8 cellular contexts compared by ENCODE assay signal in genomic region chr1:85307987-85308836, GRCh38. TPM values are rescaled to one million over a fixed set of nuclear protein-coding genes. Genes with fewer than 3 reads are reported as not detected.
A peak's percentile ranks its signal among the peaks of the same experiment; 100 is the strongest.
DNase-seq lines count a peak whose midpoint lies in the region; ATAC-seq, FAIRE-seq and TF ChIP-seq lines count a peak whose summit lies in the region.

No MANE protein-coding gene starts in this region.

- no peaks in the 10 kb centered on the region for H3K27me3 ChIP-seq in right atrium auricular region

- DNase-seq in GM12891 (ENCODE audit: insufficient read length, low spot score) (peak; percentile 44), NCI-H1048 (lab: John Stamatoyannopoulos, UW) (peak; percentile 63), T-cell (peak; percentile 6 to 60 (median 43)), amniotic epithelial cell (ENCODE audit: low read depth) (peak; percentile 74), right atrium auricular region (ENCODE audit: low spot score) (peak; percentile 91), retina (peak; percentile 94), NCI-H774 (lab: John Stamatoyannopoulos, UW) (no peak)

- no peaks in the 10 kb centered on the region for H3K9me3 Mint-ChIP-seq in T-cell

- H3K27ac ChIP-seq in right atrium auricular region, result no peak overlapping the region

- CTCF ChIA-PET in T-cell (lab: Charles Lee), result interaction anchor here in 1 of 2 donors (0.5 to 1.2 kb wide), 4 partner anchors 11 to 398 kb away, joined by 3 to 6 read pairs (median 4); no protein-coding TSS in a partner anchor

- no peaks in the 10 kb centered on the region for H3K36me3 ChIP-seq in right atrium auricular region

- TF ChIP-seq CTCF in right atrium auricular region (IDR thresholded peaks at IDR 0.05), result peak; percentile 98 to 100

- POLR2A ChIA-PET in T-cell (lab: Charles Lee), result interaction anchor here in 1 of 2 donors (0.7 kb wide), 1 partner anchor 394 kb away, joined by 3 read pairs; no protein-coding TSS in a partner anchor

- H3K4me1 ChIP-seq in right atrium auricular region, result peaks cover 0 to 12% of the 10 kb centered on the region in 2 donors

- H3K27ac Mint-ChIP-seq in T-cell, result no peak overlapping the region

- no peak for TF ChIP-seq POLR2A in GM12891 (IDR thresholded peaks at IDR 0.05; ENCODE audit: low read depth, low read length)

- H3K4me1 Mint-ChIP-seq in T-cell, result peaks cover 8% of the 10 kb centered on the region in 3 donors

- peak overlapping the region; percentile 49 to 68 (median 66) for H3K4me3 Mint-ChIP-seq in T-cell

- H3K9me3 ChIP-seq in right atrium auricular region, result no peaks in the 10 kb centered on the region

- FAIRE-seq in GM12891 (lab: Jason Lieb, UNC), result peak; percentile 70

- ATAC-seq in HG02759 (IDR thresholded peaks at IDR 0.05; ENCODE audit: unreplicated experiment) (peak; percentile 97), T-cell (replicated peaks in 1 of 4) (peak; percentile 76 to 89 (median 84))

- H3K4me3 ChIP-seq in right atrium auricular region, result no peak overlapping the region

- H3K27me3 Mint-ChIP-seq in T-cell, result peaks cover 33 to 37% of the 10 kb centered on the region in 2 donors

- no peaks in the 10 kb centered on the region for H3K36me3 Mint-ChIP-seq in T-cell

TF ChIP-seq in GM12891, 5 proteins besides CTCF, POLR2A, EP300 and RAD21:
- TF ChIP-seq POLR2AphosphoS5 (IDR thresholded peaks at IDR 0.05; ENCODE audit: low read depth, low read length), result no peak
- TF ChIP-seq PAX5 (IDR thresholded peaks at IDR 0.05; ENCODE audit: insufficient read depth, low read length, severe bottlenecking), result no peak
- TF ChIP-seq SPI1 (IDR thresholded peaks at IDR 0.05; ENCODE audit: low read depth, low read length), result no peak
- TF ChIP-seq POU2F2 (IDR thresholded peaks at IDR 0.05; ENCODE audit: low read depth, low read length), result no peak

RNA-seq across cellular contexts. Expression of gene BCL10, which starts 31.8 kb away (rescaled TPM):
- polyA plus RNA-seq in GM12891 (2012; ENCODE audit: low read depth, missing spikeins), result 10.3 TPM
- total RNA-seq in T-cell (10 to 100 TPM; 25.8 to 40.0 (median 28.0) TPM), right atrium auricular region (1 to 10 TPM; 7.5 to 8.0 TPM)

RNA-seq across cellular contexts. Expression of gene C1orf52, which starts 48.8 kb away (rescaled TPM):
- 11.6 TPM for polyA plus RNA-seq in GM12891 (2012; ENCODE audit: low read depth, missing spikeins)
- total RNA-seq in T-cell (10 to 100 TPM; 29.8 to 48.6 (median 39.3) TPM), right atrium auricular region (1 to 10 TPM; 7.5 to 8.6 TPM)
